1 cellular context compared by ENCODE assay signal in the genomic region with DNA sequence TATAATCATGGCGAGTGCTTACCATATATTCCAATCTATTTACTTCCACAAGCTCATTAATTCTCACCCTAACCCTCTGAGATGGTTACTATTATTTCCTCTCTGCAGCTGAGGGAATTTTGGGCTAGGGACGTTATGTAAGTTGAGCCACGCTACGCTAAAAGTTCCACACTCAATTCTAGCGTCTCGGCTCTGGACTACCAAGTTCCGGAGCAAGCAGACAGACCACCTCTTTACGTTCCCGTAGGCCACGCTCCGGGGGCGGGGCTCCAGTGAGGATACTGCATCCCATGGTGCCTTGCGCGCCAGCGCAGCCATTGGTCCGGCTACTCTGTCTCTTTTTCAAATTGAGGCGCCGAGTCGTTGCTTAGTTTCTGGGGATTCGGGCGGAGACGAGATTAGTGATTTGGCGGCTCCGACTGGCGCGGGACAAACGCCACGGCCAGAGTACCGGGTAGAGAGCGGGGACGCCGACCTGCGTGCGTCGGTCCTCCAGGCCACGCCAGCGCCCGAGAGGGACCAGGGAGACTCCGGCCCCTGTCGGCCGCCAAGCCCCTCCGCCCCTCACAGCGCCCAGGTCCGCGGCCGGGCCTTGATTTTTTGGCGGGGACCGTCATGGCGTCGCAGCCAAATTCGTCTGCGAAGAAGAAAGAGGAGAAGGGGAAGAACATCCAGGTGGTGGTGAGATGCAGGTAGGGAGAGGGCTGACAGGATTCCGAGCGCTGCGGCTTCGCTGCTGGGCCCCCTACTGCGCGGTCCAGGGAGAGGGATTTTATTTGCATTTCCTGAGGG.
A peak's percentile ranks its signal among the peaks of the same experiment; 100 is the strongest.
TF ChIP-seq lines count a peak whose summit lies in the region.

A gene (plus strand): TSS at position 370 of the 792 bp plus-strand sequence. CDS start 246 bp downstream, at position 616.

TF ChIP-seq in HepG2, 621 proteins besides CTCF, POLR2A, EP300 and RAD21 (continued from another document and continues in another):
- TF ChIP-seq ZNF83 (CRISPR knock-in tag; IDR thresholded peaks at IDR 0.05; ENCODE audit: borderline replicate concordance), result peak; percentile 75; the same call in 1 of the 2 replicates
- TF ChIP-seq, protein P1, sequence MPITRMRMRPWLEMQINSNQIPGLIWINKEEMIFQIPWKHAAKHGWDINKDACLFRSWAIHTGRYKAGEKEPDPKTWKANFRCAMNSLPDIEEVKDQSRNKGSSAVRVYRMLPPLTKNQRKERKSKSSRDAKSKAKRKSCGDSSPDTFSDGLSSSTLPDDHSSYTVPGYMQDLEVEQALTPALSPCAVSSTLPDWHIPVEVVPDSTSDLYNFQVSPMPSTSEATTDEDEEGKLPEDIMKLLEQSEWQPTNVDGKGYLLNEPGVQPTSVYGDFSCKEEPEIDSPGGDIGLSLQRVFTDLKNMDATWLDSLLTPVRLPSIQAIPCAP (CRISPR knock-in tag; IDR thresholded peaks at IDR 0.05; ENCODE audit: low read depth), result peak; percentile 91; the same call in 1 of the 2 replicates
- TF ChIP-seq MATR3 (CRISPR knock-in tag; IDR thresholded peaks at IDR 0.05), result no peak
- TF ChIP-seq ZNF3 (CRISPR knock-in tag; IDR thresholded peaks at IDR 0.05), result no peak
- TF ChIP-seq, protein P2, sequence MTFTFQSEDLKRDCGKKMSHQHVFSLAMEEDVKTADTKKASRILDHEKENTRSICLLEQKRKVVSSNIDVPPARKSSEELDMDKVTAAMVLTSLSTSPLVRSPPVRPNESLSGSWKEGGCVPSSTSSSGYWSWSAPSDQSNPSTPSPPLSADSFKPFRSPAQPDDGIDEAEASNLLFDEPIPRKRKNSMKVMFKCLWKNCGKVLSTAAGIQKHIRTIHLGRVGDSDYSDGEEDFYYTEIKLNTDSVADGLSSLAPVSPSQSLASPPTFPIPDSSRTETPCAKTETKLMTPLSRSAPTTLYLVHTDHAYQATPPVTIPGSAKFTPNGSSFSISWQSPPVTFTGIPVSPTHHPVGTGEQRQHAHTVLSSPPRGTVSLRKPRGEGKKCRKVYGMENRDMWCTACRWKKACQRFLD (CRISPR knock-in tag; IDR thresholded peaks at IDR 0.05; ENCODE audit: borderline replicate concordance), result peak; percentile 59; the same call in 1 of the 2 replicates
- TF ChIP-seq, protein P3, sequence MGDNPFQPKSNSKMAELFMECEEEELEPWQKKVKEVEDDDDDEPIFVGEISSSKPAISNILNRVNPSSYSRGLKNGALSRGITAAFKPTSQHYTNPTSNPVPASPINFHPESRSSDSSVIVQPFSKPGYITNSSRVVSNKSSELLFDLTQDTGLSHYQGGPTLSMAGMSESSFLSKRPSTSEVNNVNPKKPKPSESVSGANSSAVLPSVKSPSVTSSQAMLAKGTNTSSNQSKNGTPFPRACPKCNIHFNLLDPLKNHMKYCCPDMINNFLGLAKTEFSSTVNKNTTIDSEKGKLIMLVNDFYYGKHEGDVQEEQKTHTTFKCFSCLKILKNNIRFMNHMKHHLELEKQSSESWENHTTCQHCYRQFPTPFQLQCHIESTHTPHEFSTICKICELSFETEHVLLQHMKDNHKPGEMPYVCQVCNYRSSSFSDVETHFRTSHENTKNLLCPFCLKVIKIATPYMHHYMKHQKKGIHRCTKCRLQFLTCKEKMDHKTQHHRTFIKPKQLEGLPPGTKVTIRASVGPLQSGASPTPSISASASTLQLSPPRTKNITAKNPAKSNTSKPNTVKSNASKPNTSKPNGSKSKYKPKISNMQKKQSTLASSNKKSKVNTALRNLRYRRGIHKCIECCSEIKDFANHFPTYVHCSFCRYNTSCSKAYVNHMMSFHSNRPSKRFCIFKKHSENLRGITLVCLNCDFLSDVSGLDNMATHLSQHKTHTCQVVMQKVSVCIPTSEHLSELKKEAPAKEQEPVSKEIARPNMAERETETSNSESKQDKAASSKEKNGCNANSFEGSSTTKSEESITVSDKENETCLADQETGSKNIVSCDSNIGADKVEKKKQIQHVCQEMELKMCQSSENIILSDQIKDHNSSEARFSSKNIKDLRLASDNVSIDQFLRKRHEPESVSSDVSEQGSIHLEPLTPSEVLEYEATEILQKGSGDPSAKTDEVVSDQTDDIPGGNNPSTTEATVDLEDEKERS (CRISPR knock-in tag; IDR thresholded peaks at IDR 0.05), result 0 out of 2 replicates have a peak, but pooled peaks have one; percentile 36
- TF ChIP-seq, protein P4, sequence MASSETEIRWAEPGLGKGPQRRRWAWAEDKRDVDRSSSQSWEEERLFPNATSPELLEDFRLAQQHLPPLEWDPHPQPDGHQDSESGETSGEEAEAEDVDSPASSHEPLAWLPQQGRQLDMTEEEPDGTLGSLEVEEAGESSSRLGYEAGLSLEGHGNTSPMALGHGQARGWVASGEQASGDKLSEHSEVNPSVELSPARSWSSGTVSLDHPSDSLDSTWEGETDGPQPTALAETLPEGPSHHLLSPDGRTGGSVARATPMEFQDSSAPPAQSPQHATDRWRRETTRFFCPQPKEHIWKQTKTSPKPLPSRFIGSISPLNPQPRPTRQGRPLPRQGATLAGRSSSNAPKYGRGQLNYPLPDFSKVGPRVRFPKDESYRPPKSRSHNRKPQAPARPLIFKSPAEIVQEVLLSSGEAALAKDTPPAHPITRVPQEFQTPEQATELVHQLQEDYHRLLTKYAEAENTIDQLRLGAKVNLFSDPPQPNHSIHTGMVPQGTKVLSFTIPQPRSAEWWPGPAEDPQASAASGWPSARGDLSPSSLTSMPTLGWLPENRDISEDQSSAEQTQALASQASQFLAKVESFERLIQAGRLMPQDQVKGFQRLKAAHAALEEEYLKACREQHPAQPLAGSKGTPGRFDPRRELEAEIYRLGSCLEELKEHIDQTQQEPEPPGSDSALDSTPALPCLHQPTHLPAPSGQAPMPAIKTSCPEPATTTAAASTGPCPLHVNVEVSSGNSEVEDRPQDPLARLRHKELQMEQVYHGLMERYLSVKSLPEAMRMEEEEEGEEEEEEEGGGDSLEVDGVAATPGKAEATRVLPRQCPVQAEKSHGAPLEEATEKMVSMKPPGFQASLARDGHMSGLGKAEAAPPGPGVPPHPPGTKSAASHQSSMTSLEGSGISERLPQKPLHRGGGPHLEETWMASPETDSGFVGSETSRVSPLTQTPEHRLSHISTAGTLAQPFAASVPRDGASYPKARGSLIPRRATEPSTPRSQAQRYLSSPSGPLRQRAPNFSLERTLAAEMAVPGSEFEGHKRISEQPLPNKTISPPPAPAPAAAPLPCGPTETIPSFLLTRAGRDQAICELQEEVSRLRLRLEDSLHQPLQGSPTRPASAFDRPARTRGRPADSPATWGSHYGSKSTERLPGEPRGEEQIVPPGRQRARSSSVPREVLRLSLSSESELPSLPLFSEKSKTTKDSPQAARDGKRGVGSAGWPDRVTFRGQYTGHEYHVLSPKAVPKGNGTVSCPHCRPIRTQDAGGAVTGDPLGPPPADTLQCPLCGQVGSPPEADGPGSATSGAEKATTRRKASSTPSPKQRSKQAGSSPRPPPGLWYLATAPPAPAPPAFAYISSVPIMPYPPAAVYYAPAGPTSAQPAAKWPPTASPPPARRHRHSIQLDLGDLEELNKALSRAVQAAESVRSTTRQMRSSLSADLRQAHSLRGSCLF (CRISPR knock-in tag; IDR thresholded peaks at IDR 0.05; ENCODE audit: borderline replicate concordance), result no peak
- TF ChIP-seq KDM6A (CRISPR knock-in tag; IDR thresholded peaks at IDR 0.05; ENCODE audit: low read depth), result no peak
- no peak for TF ChIP-seq SRSF1 (optimal IDR thresholded peaks at IDR 0.05; ENCODE audit: low read depth, low read length)
- peak; percentile 41; the same call in 1 of the 2 replicates for TF ChIP-seq CBFB (CRISPR knock-in tag; IDR thresholded peaks at IDR 0.05)
- TF ChIP-seq, protein P5, sequence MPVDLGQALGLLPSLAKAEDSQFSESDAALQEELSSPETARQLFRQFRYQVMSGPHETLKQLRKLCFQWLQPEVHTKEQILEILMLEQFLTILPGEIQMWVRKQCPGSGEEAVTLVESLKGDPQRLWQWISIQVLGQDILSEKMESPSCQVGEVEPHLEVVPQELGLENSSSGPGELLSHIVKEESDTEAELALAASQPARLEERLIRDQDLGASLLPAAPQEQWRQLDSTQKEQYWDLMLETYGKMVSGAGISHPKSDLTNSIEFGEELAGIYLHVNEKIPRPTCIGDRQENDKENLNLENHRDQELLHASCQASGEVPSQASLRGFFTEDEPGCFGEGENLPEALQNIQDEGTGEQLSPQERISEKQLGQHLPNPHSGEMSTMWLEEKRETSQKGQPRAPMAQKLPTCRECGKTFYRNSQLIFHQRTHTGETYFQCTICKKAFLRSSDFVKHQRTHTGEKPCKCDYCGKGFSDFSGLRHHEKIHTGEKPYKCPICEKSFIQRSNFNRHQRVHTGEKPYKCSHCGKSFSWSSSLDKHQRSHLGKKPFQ (CRISPR knock-in tag; IDR thresholded peaks at IDR 0.05; ENCODE audit: insufficient replicate concordance), result peak; percentile 31
- TF ChIP-seq ZNF383 (CRISPR knock-in tag; IDR thresholded peaks at IDR 0.05; ENCODE audit: borderline replicate concordance), result 0 out of 2 replicates have a peak, but pooled peaks have one; percentile 59
- TF ChIP-seq, protein P6, sequence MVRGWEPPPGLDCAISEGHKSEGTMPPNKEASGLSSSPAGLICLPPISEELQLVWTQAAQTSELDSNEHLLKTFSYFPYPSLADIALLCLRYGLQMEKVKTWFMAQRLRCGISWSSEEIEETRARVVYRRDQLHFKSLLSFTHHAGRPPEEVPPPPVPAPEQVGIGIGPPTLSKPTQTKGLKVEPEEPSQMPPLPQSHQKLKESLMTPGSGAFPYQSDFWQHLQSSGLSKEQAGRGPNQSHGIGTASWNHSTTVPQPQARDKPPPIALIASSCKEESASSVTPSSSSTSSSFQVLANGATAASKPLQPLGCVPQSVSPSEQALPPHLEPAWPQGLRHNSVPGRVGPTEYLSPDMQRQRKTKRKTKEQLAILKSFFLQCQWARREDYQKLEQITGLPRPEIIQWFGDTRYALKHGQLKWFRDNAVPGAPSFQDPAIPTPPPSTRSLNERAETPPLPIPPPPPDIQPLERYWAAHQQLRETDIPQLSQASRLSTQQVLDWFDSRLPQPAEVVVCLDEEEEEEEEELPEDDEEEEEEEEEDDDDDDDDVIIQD (CRISPR knock-in tag; IDR thresholded peaks at IDR 0.05; ENCODE audit: low read depth), result peak; percentile 74
- TF ChIP-seq FOXK2 (IDR thresholded peaks at IDR 0.05), result no peak
- TF ChIP-seq, protein P7, sequence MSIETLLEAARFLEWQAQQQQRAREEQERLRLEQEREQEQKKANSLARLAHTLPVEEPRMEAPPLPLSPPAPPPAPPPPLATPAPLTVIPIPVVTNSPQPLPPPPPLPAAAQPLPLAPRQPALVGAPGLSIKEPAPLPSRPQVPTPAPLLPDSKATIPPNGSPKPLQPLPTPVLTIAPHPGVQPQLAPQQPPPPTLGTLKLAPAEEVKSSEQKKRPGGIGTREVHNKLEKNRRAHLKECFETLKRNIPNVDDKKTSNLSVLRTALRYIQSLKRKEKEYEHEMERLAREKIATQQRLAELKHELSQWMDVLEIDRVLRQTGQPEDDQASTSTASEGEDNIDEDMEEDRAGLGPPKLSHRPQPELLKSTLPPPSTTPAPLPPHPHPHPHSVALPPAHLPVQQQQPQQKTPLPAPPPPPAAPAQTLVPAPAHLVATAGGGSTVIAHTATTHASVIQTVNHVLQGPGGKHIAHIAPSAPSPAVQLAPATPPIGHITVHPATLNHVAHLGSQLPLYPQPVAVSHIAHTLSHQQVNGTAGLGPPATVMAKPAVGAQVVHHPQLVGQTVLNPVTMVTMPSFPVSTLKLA (IDR thresholded peaks at IDR 0.05), result peak; percentile 65
- TF ChIP-seq MED13 (CRISPR knock-in tag; IDR thresholded peaks at IDR 0.05), result peak; percentile 38; the same call in 1 of the 2 replicates
- peak; percentile 57 for TF ChIP-seq MED1 (CRISPR knock-in tag; IDR thresholded peaks at IDR 0.05)
- TF ChIP-seq, protein P8, sequence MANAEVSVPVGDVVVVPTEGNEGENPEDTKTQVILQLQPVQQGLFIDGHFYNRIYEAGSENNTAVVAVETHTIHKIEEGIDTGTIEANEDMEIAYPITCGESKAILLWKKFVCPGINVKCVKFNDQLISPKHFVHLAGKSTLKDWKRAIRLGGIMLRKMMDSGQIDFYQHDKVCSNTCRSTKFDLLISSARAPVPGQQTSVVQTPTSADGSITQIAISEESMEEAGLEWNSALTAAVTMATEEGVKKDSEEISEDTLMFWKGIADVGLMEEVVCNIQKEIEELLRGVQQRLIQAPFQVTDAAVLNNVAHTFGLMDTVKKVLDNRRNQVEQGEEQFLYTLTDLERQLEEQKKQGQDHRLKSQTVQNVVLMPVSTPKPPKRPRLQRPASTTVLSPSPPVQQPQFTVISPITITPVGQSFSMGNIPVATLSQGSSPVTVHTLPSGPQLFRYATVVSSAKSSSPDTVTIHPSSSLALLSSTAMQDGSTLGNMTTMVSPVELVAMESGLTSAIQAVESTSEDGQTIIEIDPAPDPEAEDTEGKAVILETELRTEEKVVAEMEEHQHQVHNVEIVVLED (CRISPR knock-in tag; IDR thresholded peaks at IDR 0.05; ENCODE audit: borderline replicate concordance), result peak; percentile 91
- no peak for TF ChIP-seq MAZ (IDR thresholded peaks at IDR 0.05; ENCODE audit: borderline replicate concordance, low read depth, low read length)
- TF ChIP-seq MAZ (CRISPR knock-in tag; IDR thresholded peaks at IDR 0.05; ENCODE audit: low read depth), result 0 out of 2 replicates have a peak, but pooled peaks have one; percentile 19
- no peak for TF ChIP-seq SMARCC2 (IDR thresholded peaks at IDR 0.05)
- TF ChIP-seq, protein P9, sequence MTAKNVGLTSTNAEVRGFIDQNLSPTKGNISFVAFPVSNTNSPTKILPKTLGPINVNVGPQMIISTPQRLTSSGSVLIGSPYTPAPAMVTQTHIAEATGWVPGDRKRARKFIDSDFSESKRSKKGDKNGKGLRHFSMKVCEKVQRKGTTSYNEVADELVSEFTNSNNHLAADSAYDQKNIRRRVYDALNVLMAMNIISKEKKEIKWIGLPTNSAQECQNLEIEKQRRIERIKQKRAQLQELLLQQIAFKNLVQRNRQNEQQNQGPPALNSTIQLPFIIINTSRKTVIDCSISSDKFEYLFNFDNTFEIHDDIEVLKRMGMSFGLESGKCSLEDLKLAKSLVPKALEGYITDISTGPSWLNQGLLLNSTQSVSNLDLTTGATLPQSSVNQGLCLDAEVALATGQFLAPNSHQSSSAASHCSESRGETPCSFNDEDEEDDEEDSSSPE (CRISPR knock-in tag; IDR thresholded peaks at IDR 0.05), result peak; percentile 98
- TF ChIP-seq, protein P10, sequence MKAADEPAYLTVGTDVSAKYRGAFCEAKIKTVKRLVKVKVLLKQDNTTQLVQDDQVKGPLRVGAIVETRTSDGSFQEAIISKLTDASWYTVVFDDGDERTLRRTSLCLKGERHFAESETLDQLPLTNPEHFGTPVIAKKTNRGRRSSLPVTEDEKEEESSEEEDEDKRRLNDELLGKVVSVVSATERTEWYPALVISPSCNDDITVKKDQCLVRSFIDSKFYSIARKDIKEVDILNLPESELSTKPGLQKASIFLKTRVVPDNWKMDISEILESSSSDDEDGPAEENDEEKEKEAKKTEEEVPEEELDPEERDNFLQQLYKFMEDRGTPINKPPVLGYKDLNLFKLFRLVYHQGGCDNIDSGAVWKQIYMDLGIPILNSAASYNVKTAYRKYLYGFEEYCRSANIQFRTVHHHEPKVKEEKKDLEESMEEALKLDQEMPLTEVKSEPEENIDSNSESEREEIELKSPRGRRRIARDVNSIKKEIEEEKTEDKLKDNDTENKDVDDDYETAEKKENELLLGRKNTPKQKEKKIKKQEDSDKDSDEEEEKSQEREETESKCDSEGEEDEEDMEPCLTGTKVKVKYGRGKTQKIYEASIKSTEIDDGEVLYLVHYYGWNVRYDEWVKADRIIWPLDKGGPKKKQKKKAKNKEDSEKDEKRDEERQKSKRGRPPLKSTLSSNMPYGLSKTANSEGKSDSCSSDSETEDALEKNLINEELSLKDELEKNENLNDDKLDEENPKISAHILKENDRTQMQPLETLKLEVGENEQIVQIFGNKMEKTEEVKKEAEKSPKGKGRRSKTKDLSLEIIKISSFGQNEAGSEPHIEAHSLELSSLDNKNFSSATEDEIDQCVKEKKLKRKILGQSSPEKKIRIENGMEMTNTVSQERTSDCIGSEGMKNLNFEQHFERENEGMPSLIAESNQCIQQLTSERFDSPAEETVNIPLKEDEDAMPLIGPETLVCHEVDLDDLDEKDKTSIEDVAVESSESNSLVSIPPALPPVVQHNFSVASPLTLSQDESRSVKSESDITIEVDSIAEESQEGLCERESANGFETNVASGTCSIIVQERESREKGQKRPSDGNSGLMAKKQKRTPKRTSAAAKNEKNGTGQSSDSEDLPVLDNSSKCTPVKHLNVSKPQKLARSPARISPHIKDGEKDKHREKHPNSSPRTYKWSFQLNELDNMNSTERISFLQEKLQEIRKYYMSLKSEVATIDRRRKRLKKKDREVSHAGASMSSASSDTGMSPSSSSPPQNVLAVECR (CRISPR knock-in tag; IDR thresholded peaks at IDR 0.05; ENCODE audit: borderline replicate concordance), result peak; percentile 99
- peak; percentile 52; the same call in 1 of the 2 replicates for TF ChIP-seq ELF1 (CRISPR knock-in tag; IDR thresholded peaks at IDR 0.05)
